ENCODE assay signal across 8 cellular contexts in genomic region chr18:11851156-11852047, GRCh38. TPM values are rescaled to one million over a fixed set of nuclear protein-coding genes. Genes with fewer than 3 reads are reported as not detected.
DNase-seq lines count a peak whose midpoint lies in the region; ATAC-seq and TF ChIP-seq lines count a peak whose summit lies in the region.

CHMP1B (plus strand) TSS chr18:11851413; CDS start chr18:11851512, 99 bp downstream.

- peak within 1 kb of the TSS; percentile 100 for H3K4me3 ChIP-seq in AG10803 (ENCODE audit: low read length)
- H3K4me3 ChIP-seq in kidney epithelial cell (ENCODE audit: low read depth, low read length), result peak within 1 kb of the TSS; percentile 87

- H3K27me3 ChIP-seq in kidney epithelial cell (ENCODE audit: control insufficient read depth, insufficient read depth, low read length), result no peaks in the 10 kb centered on the region

- H3K36me3 ChIP-seq in kidney epithelial cell (ENCODE audit: control insufficient read depth, insufficient read depth, low read length), result no peaks in the 10 kb centered on the region

- peak; percentile 96 for DNase-seq in AG10803 (ENCODE audit: low read depth)
- peak; percentile 86 for DNase-seq in NCI-H510A (lab: John Stamatoyannopoulos, UW)
- DNase-seq in activated CD4-positive, alpha-beta T cell treated with anti-CD3 and anti-CD28 coated beads for 24 hours (ENCODE audit: low read depth in 2 of 2), result peak; percentile 94
- peak; percentile 98 for DNase-seq in chondrocyte (ENCODE audit: low spot score)
- peak; percentile 86 for DNase-seq in kidney epithelial cell (ENCODE audit: low read depth)
- DNase-seq in stimulated activated CD4-positive, alpha-beta T cell treated with anti-CD3 and anti-CD28 coated beads, Interleukin-15, amount 100 ng/mL, for 48 hours (ENCODE audit: low read depth in 2 of 2), result peak; percentile 94 to 95

- no peaks in the 10 kb centered on the region for H3K9me3 Mint-ChIP-seq in chondrocyte (ENCODE audit: low read depth)

- no peaks in the 10 kb centered on the region for H3K27me3 Mint-ChIP-seq in chondrocyte (ENCODE audit: low read depth)

- peak within 1 kb of the TSS; percentile 100 for H3K27ac Mint-ChIP-seq in chondrocyte (ENCODE audit: unreplicated experiment)

- H3K36me3 Mint-ChIP-seq in chondrocyte (ENCODE audit: low read depth), result peaks cover 2% of the 10 kb centered on the region

- no peak for TF ChIP-seq CTCF in AG10803 (conservative IDR thresholded peaks at IDR 0.05; ENCODE audit: low read length)
- peak; percentile 29 for TF ChIP-seq CTCF in chondrocyte (IDR thresholded peaks at IDR 0.05)
- no peak for TF ChIP-seq CTCF in kidney epithelial cell (IDR thresholded peaks at IDR 0.05; ENCODE audit: insufficient read depth, low read length, poor library complexity, severe bottlenecking)

- ATAC-seq in GM19043 (IDR thresholded peaks at IDR 0.05; ENCODE audit: low read depth, unreplicated experiment), result peak; percentile 98
- ATAC-seq in HG03378 (IDR thresholded peaks at IDR 0.05; ENCODE audit: unreplicated experiment), result peak; percentile 85

- H3K4me1 Mint-ChIP-seq in chondrocyte (ENCODE audit: low read depth), result peaks cover 43% of the 10 kb centered on the region

- peak within 1 kb of the TSS; percentile 100 for H3K4me3 Mint-ChIP-seq in chondrocyte (ENCODE audit: unreplicated experiment)

RNA-seq across cellular contexts. Expression of gene CHMP1B, which starts in this region (rescaled TPM):
- 28.5 to 32.5 TPM (median 31.3 TPM) in 3 replicates for total RNA-seq in chondrocyte
- total RNA-seq in kidney epithelial cell, result 95.4 and 96.9 TPM in 2 replicates

Comparison
In these comparisons a context has a peak if more than half of its experiments do, and no peak if none do; other contexts are left out.
1. Peak in every context shown above with its lines: DNase-seq, ATAC-seq and H3K4me3 ChIP-seq.